ENCODE assay signal across 1 cellular context in genomic region chr18:7908686-7909299, GRCh38.
TF ChIP-seq lines count a peak whose summit lies in the region.

No MANE protein-coding gene starts in this region.

TF ChIP-seq in A549, 52 proteins besides CTCF, POLR2A, EP300 and RAD21 (continued from another document):
- no peak for TF ChIP-seq REST (IDR thresholded peaks at IDR 0.05)
- TF ChIP-seq JUN (IDR thresholded peaks at IDR 0.05) = no peak
